In genomic region chr6:156963712-156964700, GRCh38 we compare ENCODE assay signal across 8 cellular contexts.
DNase-seq lines count a peak whose midpoint lies in the region; ATAC-seq and TF ChIP-seq lines count a peak whose summit lies in the region.

No MANE protein-coding gene starts in this region.

- peak overlapping the region; percentile 25 for H3K4me3 ChIP-seq in astrocyte of the cerebellum (ENCODE audit: low read depth, low read length)
- peak overlapping the region; percentile 1 to 71 (median 55) for H3K4me3 ChIP-seq in liver (ENCODE audit: low read depth in 1 of 3, low read length in 3 of 3)
- H3K4me3 ChIP-seq in upper lobe of left lung: peak overlapping the region in 3 of 4 donors; percentile 11 to 39 (median 18)

- no peak for TF ChIP-seq CTCF in astrocyte of the cerebellum (IDR thresholded peaks at IDR 0.05; ENCODE audit: low read depth, low read length, missing control alignments)
- no peak for TF ChIP-seq CTCF in liver (IDR thresholded peaks at IDR 0.05; ENCODE audit: low read depth, low read length, missing input control)
- TF ChIP-seq CTCF in upper lobe of left lung (IDR thresholded peaks at IDR 0.05): no peak

- peaks cover 3 to 30% (median 18%) of the 10 kb centered on the region in 4 donors for H3K4me1 ChIP-seq in liver (ENCODE audit: control insufficient read depth in 4 of 4, insufficient read depth in 4 of 4, low read length in 3 of 4)
- H3K4me1 ChIP-seq in upper lobe of left lung: peaks cover 8 to 21% (median 17%) of the 10 kb centered on the region in 4 donors

- no peaks in the 10 kb centered on the region for H3K27me3 ChIP-seq in liver (ENCODE audit: control insufficient read depth in 4 of 4, insufficient read depth in 4 of 4, low read length in 3 of 4)
- H3K27me3 ChIP-seq in upper lobe of left lung: no peaks in the 10 kb centered on the region

- H3K9ac ChIP-seq in liver (ENCODE audit: low read depth in 1 of 2, low read length in 2 of 2): peak overlapping the region; percentile 36 to 68

- no peak for TF ChIP-seq EP300 in upper lobe of left lung (IDR thresholded peaks at IDR 0.05)

- no peak for TF ChIP-seq POLR2A in upper lobe of left lung (IDR thresholded peaks at IDR 0.05)

- peak overlapping the region; percentile 78 to 91 for H3K27ac ChIP-seq in liver (ENCODE audit: low read depth in 1 of 2, low read length in 2 of 2)
- H3K27ac ChIP-seq in upper lobe of left lung: peak overlapping the region in 3 of 4 donors; percentile 52 to 62 (median 56)

- H3K36me3 ChIP-seq in liver (ENCODE audit: control insufficient read depth in 4 of 4, insufficient read depth in 3 of 4, low read depth in 1 of 4, low read length in 3 of 4): no peaks in the 10 kb centered on the region
- H3K36me3 ChIP-seq in upper lobe of left lung: no peaks in the 10 kb centered on the region

- H3K9me3 ChIP-seq in liver (ENCODE audit: control insufficient read depth in 4 of 4, low read length in 3 of 4): no peaks in the 10 kb centered on the region
- H3K9me3 ChIP-seq in upper lobe of left lung: no peaks in the 10 kb centered on the region

- ATAC-seq in upper lobe of left lung (ENCODE audit: low FRiP score in 2 of 2) (peak; percentile 69 to 82), GM19324 (IDR thresholded peaks at IDR 0.05; ENCODE audit: low FRiP score, unreplicated experiment) (no peak)

- peak; percentile 38 to 41 for TF ChIP-seq RAD21 in liver (IDR thresholded peaks at IDR 0.05)

- peak; percentile 54 for DNase-seq in EH (ENCODE audit: low read depth)
- peak; percentile 49 for DNase-seq in HT1080 (ENCODE audit: low read depth)
- DNase-seq in astrocyte of the cerebellum (ENCODE audit: low read depth): no peak
- DNase-seq in upper lobe of left lung: peak in 1 of 2 donors; percentile 49
- DNase-seq in activated CD8-positive, alpha-beta memory T cell treated with anti-CD3 and anti-CD28 coated beads, Interleukin-2, amount 50 U/mL, for 4 hours: no peak
- DNase-seq in DMS 273 treated with DMSO at 0.1 percent for 48 hours (lab: John Stamatoyannopoulos, UW): no peak

- WGBS in liver: 34% methylated on average over 10 of the region's 10 CpGs
- 34 to 38% methylated on average over 10 of the region's 10 CpGs for WGBS in upper lobe of left lung, 2 donors

- in situ Hi-C loops in astrocyte of the cerebellum (cut with HindIII; ENCODE audit: low sequenced_read_pairs): no loop called here

TF ChIP-seq in liver, 16 proteins besides CTCF, POLR2A, EP300 and RAD21:
- peak; percentile 53 to 54 for TF ChIP-seq HNF4A (conservative IDR thresholded peaks at IDR 0.05)
- peak; percentile 22 for TF ChIP-seq ZBTB33 (IDR thresholded peaks at IDR 0.05)
- TF ChIP-seq ATF3 (IDR thresholded peaks at IDR 0.05): no peak
- TF ChIP-seq HNF4G (IDR thresholded peaks at IDR 0.05): no peak
- TF ChIP-seq GABPA (IDR thresholded peaks at IDR 0.05 in 1 of 2, conservative IDR thresholded peaks at IDR 0.05 in 1 of 2): no peak
- TF ChIP-seq SP1 (IDR thresholded peaks at IDR 0.05): peak; percentile 39
- TF ChIP-seq RXRA (IDR thresholded peaks at IDR 0.05): peak; percentile 37 to 68
- TF ChIP-seq NR2F2 (IDR thresholded peaks at IDR 0.05): no peak
- TF ChIP-seq EGR1 (IDR thresholded peaks at IDR 0.05; ENCODE audit: low read depth in 2 of 2): no peak
- TF ChIP-seq REST (IDR thresholded peaks at IDR 0.05): peak; percentile 65
- no peak for TF ChIP-seq TAF1 (conservative IDR thresholded peaks at IDR 0.05)
- TF ChIP-seq FOXA2 (IDR thresholded peaks at IDR 0.05): peak; percentile 65
- TF ChIP-seq YY1 (IDR thresholded peaks at IDR 0.05): peak; percentile 58
- TF ChIP-seq MAX (IDR thresholded peaks at IDR 0.05): peak; percentile 65
- no peak for TF ChIP-seq FOXA1 (IDR thresholded peaks at IDR 0.05)
- TF ChIP-seq JUND (IDR thresholded peaks at IDR 0.05): peak; percentile 31 to 34

Comparison
In these comparisons a context has a peak if more than half of its experiments do, and no peak if none do; other contexts are left out.
1. DNase-seq: peak in EH (single experiment) and HT1080 (single experiment); none in astrocyte of the cerebellum (single experiment), activated CD8-positive, alpha-beta memory T cell treated with anti-CD3 and anti-CD28 coated beads, Interleukin-2, amount 50 U/mL, for 4 hours (single experiment) and DMS 273 treated with DMSO at 0.1 percent for 48 hours (single experiment).
2. Peak in every context shown above with its lines, with median percentiles within 50 percentile points of each other: H3K4me3 ChIP-seq.